In the genomic region with DNA sequence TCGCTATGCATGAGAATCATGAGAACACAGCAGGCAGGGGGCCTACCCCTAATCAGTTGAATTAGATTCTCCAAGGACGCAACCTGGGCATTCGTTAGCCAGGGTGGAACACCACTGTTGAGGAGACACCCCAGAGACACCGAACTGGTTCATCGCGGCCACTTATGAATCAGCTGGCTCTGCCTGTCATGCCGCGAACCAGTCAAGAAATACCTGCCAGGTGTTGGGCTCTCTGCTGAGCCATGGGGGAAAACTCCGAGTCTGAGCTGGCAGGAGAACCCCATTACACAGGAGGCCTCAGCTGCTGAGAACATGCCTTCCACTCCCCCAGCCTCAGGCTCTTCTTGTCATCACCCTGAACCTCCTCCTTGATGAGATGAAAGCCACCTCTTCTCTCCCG, we compare ENCODE assay signal across 21 cellular contexts.
DNase-seq lines count a peak whose midpoint lies in the region; ATAC-seq and TF ChIP-seq lines count a peak whose summit lies in the region.
"Had no signal": no experiment of that assay in that cellular context is flagged by ENCODE, and none has a peak within 500 bp of the region (broad histone marks: within the 10 kb centered on the region; RNA-seq: fewer than 3 reads in every experiment).

No MANE protein-coding gene starts in this region.

- intact Hi-C loops in left cardiac atrium (cut with DNase I): loop anchor here in 1 of 2 donors (5.0 kb wide), 1 partner anchor 49 kb away; no protein-coding TSS in a partner anchor
- intact Hi-C loops in tibial artery (cut with DNase I; ENCODE audit: low total_unique reads): no loop called here
- intact Hi-C loops in sciatic nerve (cut with DNase I): no loop called here

- no peak for ATAC-seq in left cardiac atrium
- peak; percentile 86 for ATAC-seq in foreskin keratinocyte
- ATAC-seq in sciatic nerve: no peak
- ATAC-seq: activated CD8-positive, alpha-beta memory T cell treated with anti-CD3 and anti-CD28 coated beads, Interleukin-2, amount 10 ng/mL, durations not matched to agents 7 days and 5 days; effector memory CD8-positive, alpha-beta T cell; left lung had no signal

- H3K4me3 ChIP-seq in cardiac muscle cell: no peak overlapping the region
- no peak overlapping the region for H3K4me3 ChIP-seq in muscle layer of duodenum (ENCODE audit: low read depth in 1 of 2, low read length in 2 of 2)
- H3K4me3 ChIP-seq in tibial artery: no peak overlapping the region
- H3K4me3 ChIP-seq: esophagus squamous epithelium, left lung, Peyer's patch had no signal

- no peaks in the 10 kb centered on the region for H3K9me3 ChIP-seq in cardiac muscle cell (ENCODE audit: low read depth)
- no peaks in the 10 kb centered on the region for H3K9me3 ChIP-seq in muscle layer of duodenum (ENCODE audit: control insufficient read depth in 1 of 2, low read length in 2 of 2)
- no peaks in the 10 kb centered on the region for H3K9me3 ChIP-seq in tibial artery
- H3K9me3 ChIP-seq: esophagus squamous epithelium, left lung, neutrophil, Peyer's patch had no signal

- H3K27ac ChIP-seq in cardiac muscle cell (peak overlapping the region; percentile 88), foreskin keratinocyte (no peak overlapping the region), muscle layer of duodenum (ENCODE audit: low read length) (peak overlapping the region; percentile 62), tibial artery (peak overlapping the region; percentile 36 to 57)
- H3K27ac ChIP-seq: 22Rv1, esophagus squamous epithelium, left lung, neutrophil had no signal

- no peaks in the 10 kb centered on the region for H3K27me3 ChIP-seq in cardiac muscle cell
- H3K27me3 ChIP-seq in foreskin keratinocyte: no peaks in the 10 kb centered on the region
- H3K27me3 ChIP-seq in muscle layer of duodenum (ENCODE audit: low read depth, low read length): no peaks in the 10 kb centered on the region
- H3K27me3 ChIP-seq in tibial artery: no peaks in the 10 kb centered on the region
- H3K27me3 ChIP-seq: esophagus squamous epithelium, left lung, neutrophil, Peyer's patch had no signal

- no peak for DNase-seq in cardiac muscle cell (ENCODE audit: low read depth in 1 of 2, low spot score in 1 of 2)
- no peak for DNase-seq in left cardiac atrium
- peak; percentile 10 to 63 for DNase-seq in foreskin keratinocyte
- DNase-seq in tibial artery: no peak
- no peak for DNase-seq in DMS53 treated with DMSO at 0.1 percent for 48 hours (lab: John Stamatoyannopoulos, UW; ENCODE audit: unreplicated experiment)
- DNase-seq in sciatic nerve (ENCODE audit: low spot score): no peak
- no peak for DNase-seq in GDM1 (lab: John Stamatoyannopoulos, UW)
- DNase-seq: activated CD4-positive, alpha-beta T cell treated with anti-CD3 and anti-CD28 coated beads, Interleukin-2, amount 10 ng/mL, durations not matched to agents 7 days and 5 days; activated CD8-positive, alpha-beta memory T cell treated with anti-CD3 and anti-CD28 coated beads, Interleukin-2, amount 10 ng/mL, durations not matched to agents 7 days and 5 days; CD8-positive, alpha-beta memory T cell; DMS53; effector memory CD8-positive, alpha-beta T cell; esophagus squamous epithelium; KBM-7; left lung; NCI-H146; NCI-H524 treated with DMSO at 0.1 percent for 48 hours; Peyer's patch had no signal

- TF ChIP-seq CTCF in cardiac muscle cell (IDR thresholded peaks at IDR 0.05; ENCODE audit: low read depth, low read length) (no peak), foreskin keratinocyte (conservative IDR thresholded peaks at IDR 0.05) (no peak), tibial artery (IDR thresholded peaks at IDR 0.05) (no peak)

- H3K4me1 ChIP-seq in cardiac muscle cell (ENCODE audit: low read depth) (peaks cover 11% of the 10 kb centered on the region), foreskin keratinocyte (no peaks in the 10 kb centered on the region), muscle layer of duodenum (ENCODE audit: control insufficient read depth in 1 of 2, insufficient read depth in 2 of 2, low read length in 2 of 2) (peaks cover 0 to 24% of the 10 kb centered on the region in 2 donors), tibial artery (peaks cover 0 to 43% (median 14%) of the 10 kb centered on the region in 4 donors)
- H3K4me1 ChIP-seq: left lung had no signal

- no peaks in the 10 kb centered on the region for H3K36me3 ChIP-seq in cardiac muscle cell
- peaks cover 0 to 22% of the 10 kb centered on the region in 2 donors for H3K36me3 ChIP-seq in muscle layer of duodenum (ENCODE audit: control insufficient read depth in 1 of 2, insufficient read depth in 2 of 2, low read length in 2 of 2)
- peaks cover 29 to 53% (median 47%) of the 10 kb centered on the region in 3 donors for H3K36me3 ChIP-seq in tibial artery
- H3K36me3 ChIP-seq: neutrophil, Peyer's patch had no signal

Comparison
In these comparisons a context has a peak if more than half of its experiments do, and no peak if none do; other contexts are left out.
1. DNase-seq: peak in foreskin keratinocyte (2 of 2); none in cardiac muscle cell (0 of 2), left cardiac atrium (single experiment), tibial artery (0 of 2), DMS53 treated with DMSO at 0.1 percent for 48 hours (single experiment), sciatic nerve (single experiment) and GDM1 (single experiment).